ENCODE assay signal across 23 cellular contexts in genomic region chr9:108694191-108694590, GRCh38.
"Had no signal": no experiment of that assay in that cellular context is flagged by ENCODE, and none has a peak within 500 bp of the region (broad histone marks: within the 10 kb centered on the region; RNA-seq: fewer than 3 reads in every experiment).

No MANE protein-coding gene starts in this region.

- H3K4me3 Mint-ChIP-seq: activated B cell treated with CpG ODN at 0.5 μM for 24 hours; activated CD4-positive, alpha-beta memory T cell treated with anti-CD3 and anti-CD28 coated beads for 36 hours; activated CD4-positive, alpha-beta T cell treated with anti-CD3 and anti-CD28 coated beads, Interleukin-2, amount 10 ng/mL, durations not matched to agents 7 days and 5 days; activated naive CD4-positive, alpha-beta T cell treated with anti-CD3 and anti-CD28 coated beads for 36 hours; activated naive CD8-positive, alpha-beta T cell; activated T-cell treated with anti-CD3 and anti-CD28 coated beads, Interleukin-2, amount 50 U/mL, for 4 hours; brain; T-helper 17 cell had no signal

- DNase-seq: activated B cell treated with CpG ODN at 0.5 μM for 24 hours; activated CD4-positive, alpha-beta memory T cell treated with anti-CD3 and anti-CD28 coated beads for 36 hours; activated CD4-positive, alpha-beta T cell treated with anti-CD3 and anti-CD28 coated beads, Interleukin-2, amount 10 ng/mL, durations not matched to agents 7 days and 5 days; activated CD8-positive, alpha-beta memory T cell treated with anti-CD3 and anti-CD28 coated beads for 24 hours; activated effector memory CD4-positive, alpha-beta T cell treated with anti-CD3 and anti-CD28 coated beads, Interleukin-2, amount 50 U/mL, for 16 hours; activated naive CD4-positive, alpha-beta T cell treated with anti-CD3 and anti-CD28 coated beads for 36 hours; activated T-cell treated with anti-CD3 and anti-CD28 coated beads, Interleukin-2, amount 50 U/mL, for 4 hours; amygdala; Kasumi-1; NCI-H1105 treated with DMSO at 0.1 percent for 48 hours; NCI-H1436 treated with DMSO at 0.1 percent for 48 hours; NCI-H187; NCI-H2081; NCI-H2227 treated with DMSO at 0.1 percent for 48 hours; NCI-H510A; NCI-H526 treated with DMSO at 0.1 percent for 48 hours; NCI-H82; SIG-M5; T-helper 17 cell; T-helper 9 cell had no signal

- H3K4me1 Mint-ChIP-seq: activated B cell treated with CpG ODN at 0.5 μM for 24 hours; activated CD4-positive, alpha-beta T cell treated with anti-CD3 and anti-CD28 coated beads, Interleukin-2, amount 10 ng/mL, durations not matched to agents 7 days and 5 days; brain; T-helper 17 cell had no signal

- H3K4me3 ChIP-seq: K562 had no signal

- ATAC-seq: activated T-cell treated with anti-CD3 and anti-CD28 coated beads, Interleukin-2, amount 50 U/mL, for 4 hours; K562; T-helper 17 cell had no signal

- H3K27me3 Mint-ChIP-seq: activated CD4-positive, alpha-beta memory T cell treated with anti-CD3 and anti-CD28 coated beads for 36 hours; activated CD4-positive, alpha-beta T cell treated with anti-CD3 and anti-CD28 coated beads, Interleukin-2, amount 10 ng/mL, durations not matched to agents 7 days and 5 days; T-helper 17 cell had no signal

- H3K36me3 Mint-ChIP-seq: activated CD4-positive, alpha-beta memory T cell treated with anti-CD3 and anti-CD28 coated beads for 36 hours; brain had no signal

- H3K27ac Mint-ChIP-seq: activated B cell treated with CpG ODN at 0.5 μM for 24 hours; activated CD4-positive, alpha-beta memory T cell treated with anti-CD3 and anti-CD28 coated beads for 36 hours; activated CD4-positive, alpha-beta T cell treated with anti-CD3 and anti-CD28 coated beads, Interleukin-2, amount 10 ng/mL, durations not matched to agents 7 days and 5 days; activated naive CD4-positive, alpha-beta T cell treated with anti-CD3 and anti-CD28 coated beads for 36 hours; activated naive CD8-positive, alpha-beta T cell; brain; T-helper 17 cell had no signal
